In the genomic region with DNA sequence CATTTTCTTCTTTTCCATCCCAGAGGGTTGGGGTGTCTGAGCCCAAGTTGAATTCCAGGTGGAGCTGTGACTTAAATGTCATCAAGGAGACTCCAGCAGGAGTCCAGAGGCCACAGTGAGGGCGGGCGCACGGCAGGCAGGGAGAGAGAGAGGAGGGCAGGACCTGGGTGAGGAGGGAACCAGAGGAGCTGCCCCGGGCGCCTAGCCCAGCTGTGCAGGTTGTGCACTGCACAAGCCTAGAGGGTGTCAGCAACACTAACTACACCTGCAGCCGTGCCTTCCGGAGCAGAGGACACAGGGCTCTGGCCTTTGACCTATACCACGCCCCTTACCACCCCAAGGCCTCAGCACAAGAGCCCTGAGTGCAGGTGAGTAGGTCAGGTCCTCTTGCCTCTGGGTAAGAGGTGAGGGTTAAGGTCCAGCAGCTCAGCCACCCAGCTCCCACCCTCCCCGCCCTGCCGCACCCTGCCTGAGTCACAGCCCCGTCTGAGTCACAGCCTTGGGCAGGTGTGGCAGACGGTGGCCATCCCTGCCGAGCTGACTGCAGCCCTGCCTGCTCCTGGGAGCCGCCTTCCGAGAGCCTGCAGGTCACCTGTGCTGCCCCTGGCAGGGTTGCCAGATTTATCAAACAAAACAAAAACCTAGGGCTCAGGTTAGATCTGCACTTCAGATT, we compare ENCODE assay signal across 9 cellular contexts. TPM values are rescaled to one million over a fixed set of nuclear protein-coding genes. Genes with fewer than 3 reads are reported as not detected.
A peak's percentile ranks its signal among the peaks of the same experiment; 100 is the strongest.
DNase-seq lines count a peak whose midpoint lies in the region; TF ChIP-seq lines count a peak whose summit lies in the region.
"Had no signal": no experiment of that assay in that cellular context is flagged by ENCODE, and none has a peak within 500 bp of the region (broad histone marks: within the 10 kb centered on the region; RNA-seq: fewer than 3 reads in every experiment).

No MANE protein-coding gene starts in this region.

- peak; percentile 39 for DNase-seq in NCI-H2171 treated with DMSO at 0.1 percent for 48 hours (lab: John Stamatoyannopoulos, UW)
- DNase-seq in NCI-H2171 (lab: John Stamatoyannopoulos, UW) = no peak
- DNase-seq in NCI-H460 (ENCODE audit: extremely low read depth, low read depth) = peak; percentile 64
- DNase-seq in epithelial cell of prostate (ENCODE audit: low read depth, low spot score) = peak; percentile 61
- DNase-seq in renal cortical epithelial cell (ENCODE audit: low read depth) = peak; percentile 76
- no peak for DNase-seq in NOMO-1 (lab: John Stamatoyannopoulos, UW; ENCODE audit: unreplicated experiment in 2 of 2)
- no peak for DNase-seq in T-helper 1 cell
- DNase-seq in left ventricle myocardium inferior = no peak

- no peak overlapping the region for H3K4me3 ChIP-seq in left ventricle myocardium inferior

- H3K27me3 ChIP-seq in left ventricle myocardium inferior (ENCODE audit: low read depth) = no peaks in the 10 kb centered on the region

- intact Hi-C loops in left ventricle myocardium inferior (cut with micrococcal nuclease) = no loop called here

- H3K36me3 ChIP-seq in left ventricle myocardium inferior = no peaks in the 10 kb centered on the region

- H3K4me1 ChIP-seq in left ventricle myocardium inferior = peaks cover 69% of the 10 kb centered on the region

- TF ChIP-seq CTCF in left ventricle myocardium inferior (IDR thresholded peaks at IDR 0.05; ENCODE audit: borderline replicate concordance) = no peak

- peak overlapping the region; percentile 61 for H3K27ac ChIP-seq in epithelial cell of prostate
- no peak overlapping the region for H3K27ac ChIP-seq in left ventricle myocardium inferior (replicated peaks)

- H3K9me3 ChIP-seq in left ventricle myocardium inferior (replicated peaks) = no peaks in the 10 kb centered on the region

RNA-seq across cellular contexts. Expression of gene AGPAT2, which starts 6.4 kb away (rescaled TPM):
- 24.5 and 27.8 TPM in 2 replicates for total RNA-seq in NCI-H460 (2014; rRNA removed; shearing (Covaris generic))
- 36.0 and 49.6 TPM in 2 replicates for polyA plus RNA-seq in NCI-H460 (2014; cell fraction: nucleus; rRNA removed)
- total RNA-seq in renal cortical epithelial cell = 53.8 and 70.5 TPM in 2 replicates
- 48.8 TPM for total RNA-seq in left ventricle myocardium inferior

RNA-seq across cellular contexts. Expression of gene DIPK1B, which starts 18.7 kb away (rescaled TPM):
- total RNA-seq in NCI-H460 (2014; rRNA removed; shearing (Covaris generic)) = 14.1 and 14.4 TPM in 2 replicates
- 58.1 and 67.5 TPM in 2 replicates for polyA plus RNA-seq in NCI-H460 (2014; cell fraction: nucleus; rRNA removed)
- 0.52 and 4.0 TPM in 2 replicates for total RNA-seq in renal cortical epithelial cell
- total RNA-seq in left ventricle myocardium inferior = 21.4 TPM

RNA-seq across cellular contexts. Expression of gene EGFL7, which starts 30.9 kb away (rescaled TPM):
- total RNA-seq in NCI-H460 (2014; rRNA removed; shearing (Covaris generic)) = 51.7 and 77.2 TPM in 2 replicates
- 130 and 149 TPM in 2 replicates for polyA plus RNA-seq in NCI-H460 (2014; cell fraction: nucleus; rRNA removed)
- 3.8 and 19.4 TPM in 2 replicates for total RNA-seq in renal cortical epithelial cell
- total RNA-seq in left ventricle myocardium inferior = 81.5 TPM

RNA-seq across cellular contexts. Expression of gene LCN10, which starts 49.1 kb away (rescaled TPM):
- not detected in 2 replicates for total RNA-seq in NCI-H460 (2014; rRNA removed; shearing (Covaris generic))
- not detected in 2 replicates for polyA plus RNA-seq in NCI-H460 (2014; cell fraction: nucleus; rRNA removed)
- total RNA-seq in renal cortical epithelial cell (not detected in 2 replicates), left ventricle myocardium inferior (9.6 TPM)
- total RNA-seq: osteocyte had no signal

RNA-seq across cellular contexts. Expression of gene LCN6, which starts 54.7 kb away (rescaled TPM):
- total RNA-seq in NCI-H460 (2014; rRNA removed; shearing (Covaris generic)) = not detected in 2 replicates
- not detected in 2 replicates for polyA plus RNA-seq in NCI-H460 (2014; cell fraction: nucleus; rRNA removed)
- total RNA-seq in renal cortical epithelial cell (not detected in 2 replicates), left ventricle myocardium inferior (14.6 TPM)
- total RNA-seq: osteocyte had no signal

Comparison
In these comparisons a context has a peak if more than half of its experiments do, and no peak if none do; other contexts are left out.
1. DNase-seq: peak in NCI-H2171 treated with DMSO at 0.1 percent for 48 hours (single experiment), NCI-H460 (single experiment), epithelial cell of prostate (single experiment) and renal cortical epithelial cell (single experiment); none in NCI-H2171 (single experiment), NOMO-1 (0 of 2), T-helper 1 cell (0 of 5) and left ventricle myocardium inferior (single experiment).